18 cellular contexts compared by ENCODE assay signal in genomic region chr6:7537560-7538174, GRCh38. TPM values are rescaled to one million over a fixed set of nuclear protein-coding genes. Genes with fewer than 3 reads are reported as not detected.
DNase-seq lines count a peak whose midpoint lies in the region; ATAC-seq and TF ChIP-seq lines count a peak whose summit lies in the region.
"Had no signal": no experiment of that assay in that cellular context is flagged by ENCODE, and none has a peak within 500 bp of the region (broad histone marks: within the 10 kb centered on the region; RNA-seq: fewer than 3 reads in every experiment).

No MANE protein-coding gene starts in this region.

- H3K27ac ChIP-seq in right atrium auricular region = peak overlapping the region; percentile 57 to 82
- no peak overlapping the region for H3K27ac ChIP-seq in A673 (ENCODE audit: low read depth, low read length, poor library complexity, severe bottlenecking)
- H3K27ac ChIP-seq: BLaER1 treated with 17β-estradiol and CSF1 and Interleukin-3, amounts not matched to agents 10 nM and 100 nM; KMS-11; PC-9 had no signal

- no peak overlapping the region for H3K4me3 ChIP-seq in right atrium auricular region
- H3K4me3 ChIP-seq in A673 (ENCODE audit: low read depth, low read length, poor library complexity, severe bottlenecking) = no peak overlapping the region
- H3K4me3 ChIP-seq: BLaER1 treated with 17β-estradiol and CSF1 and Interleukin-3, amounts not matched to agents 10 nM and 100 nM; GM12878; HAP-1; PC-9 had no signal

- H3K9me3 ChIP-seq in right atrium auricular region (no peaks in the 10 kb centered on the region), A673 (ENCODE audit: low read depth, low read length, poor library complexity, severe bottlenecking) (no peaks in the 10 kb centered on the region)
- H3K9me3 ChIP-seq: BLaER1 treated with 17β-estradiol and CSF1 and Interleukin-3, amounts not matched to agents 10 nM and 100 nM; HAP-1 had no signal

- no peak for DNase-seq in Right ventricle myocardium superior
- no peak for DNase-seq in left cardiac atrium
- peak; percentile 43 for DNase-seq in NCI-H69 (lab: John Stamatoyannopoulos, UW)
- DNase-seq in right atrium auricular region (ENCODE audit: low spot score) = no peak
- no peak for DNase-seq in progenitor cell of endocrine pancreas (ENCODE audit: low spot score, unreplicated experiment)
- no peak for DNase-seq in A673 (ENCODE audit: low spot score)
- no peak for DNase-seq in occipital lobe (lab: John Stamatoyannopoulos, UW)
- no peak for DNase-seq in dermis blood vessel endothelial cell
- DNase-seq: GDM1, NCI-H1092 treated with DMSO at 0.1 percent for 48 hours, NCI-H2081 treated with DMSO at 0.1 percent for 48 hours, NCI-H446 treated with DMSO at 0.1 percent for 48 hours, NCI-H748 treated with DMSO at 0.1 percent for 48 hours, PC-9 had no signal

- no TSS peak for BruUV-seq in A673 (replicated peaks; lab: Mats Ljungman, UMichigan)

- H3K27me3 ChIP-seq in right atrium auricular region (no peaks in the 10 kb centered on the region), A673 (replicated peaks; ENCODE audit: insufficient read depth, low read depth, low read length, poor library complexity) (peaks cover 42% of the 10 kb centered on the region)

- H3K4me1 ChIP-seq in right atrium auricular region (peaks cover 0 to 25% of the 10 kb centered on the region in 2 donors), A673 (ENCODE audit: insufficient read depth, low read length, poor library complexity, severe bottlenecking) (peaks cover 11% of the 10 kb centered on the region)

- H3K9me3 Mint-ChIP-seq in progenitor cell of endocrine pancreas (ENCODE audit: low read depth) = no peaks in the 10 kb centered on the region

- H3K36me3 Mint-ChIP-seq in progenitor cell of endocrine pancreas (ENCODE audit: insufficient read depth) = no peaks in the 10 kb centered on the region

- POLR2A ChIA-PET in A673 (lab: Charles Lee; ENCODE audit: low non-redundant PET) = no interaction called here

- no peaks in the 10 kb centered on the region for H3K36me3 ChIP-seq in right atrium auricular region
- no peaks in the 10 kb centered on the region for H3K36me3 ChIP-seq in A673 (ENCODE audit: insufficient read depth, low read length, poor library complexity, severe bottlenecking)
- H3K36me3 ChIP-seq: BLaER1 treated with 17β-estradiol and CSF1 and Interleukin-3, amounts not matched to agents 10 nM and 100 nM; HAP-1 had no signal

- ATAC-seq in Right ventricle myocardium superior (ENCODE audit: poor library complexity) (peak; percentile 21), left cardiac atrium (no peak)
- ATAC-seq: GM12878 had no signal

- no peak overlapping the region for H3K4me3 Mint-ChIP-seq in progenitor cell of endocrine pancreas (ENCODE audit: low read depth)

- CTCF ChIA-PET in A673 (lab: Charles Lee) = no interaction called here

- peaks cover 25% of the 10 kb centered on the region for H3K4me1 Mint-ChIP-seq in progenitor cell of endocrine pancreas (ENCODE audit: low read depth)

- TF ChIP-seq CTCF in right atrium auricular region (IDR thresholded peaks at IDR 0.05) (no peak), progenitor cell of endocrine pancreas (IDR thresholded peaks at IDR 0.05; ENCODE audit: unreplicated experiment) (no peak), A673 (conservative IDR thresholded peaks at IDR 0.05; ENCODE audit: low read depth, low read length) (no peak)

- H3K27me3 Mint-ChIP-seq in progenitor cell of endocrine pancreas = no peaks in the 10 kb centered on the region

- peak overlapping the region; percentile 26 for H3K27ac Mint-ChIP-seq in progenitor cell of endocrine pancreas

- intact Hi-C loops in Right ventricle myocardium superior (cut with DNase I) (no loop called here), left cardiac atrium (cut with DNase I) (no loop called here), A673 (cut with micrococcal nuclease; ENCODE audit: unreplicated experiment) (no loop called here)

RNA-seq across cellular contexts. Expression of gene DSP, which starts 3.8 kb away (rescaled TPM):
- 350 TPM for total RNA-seq in Right ventricle myocardium superior
- 100 to 1,000 TPM; 179 to 198 TPM for total RNA-seq in left cardiac atrium
- 100 to 1,000 TPM; 121 to 229 TPM for total RNA-seq in right atrium auricular region
- total RNA-seq in progenitor cell of endocrine pancreas = 365 and 366 TPM in 2 replicates
- 0.28 and 0.46 TPM in 2 replicates for total RNA-seq in A673 (2021)
- 7.6 TPM for total RNA-seq in occipital lobe
- total RNA-seq in dermis blood vessel endothelial cell = 53.1 and 95.4 TPM in 2 replicates

RNA-seq across cellular contexts. Expression of gene SNRNP48, which starts 52.3 kb away (rescaled TPM):
- total RNA-seq in Right ventricle myocardium superior (17.5 TPM), left cardiac atrium (10 to 100 TPM; 10.3 to 12.6 TPM), right atrium auricular region (1 to 10 TPM; 9.3 to 9.6 TPM), progenitor cell of endocrine pancreas (19.2 and 20.1 TPM in 2 replicates), A673 (2021) (27.4 and 29.4 TPM in 2 replicates), occipital lobe (24.0 TPM), dermis blood vessel endothelial cell (14.3 and 18.5 TPM in 2 replicates)
